ENCODE assay signal across 12 cellular contexts in genomic region chrX:13194291-13195103, GRCh38.
A peak's percentile ranks its signal among the peaks of the same experiment; 100 is the strongest.
DNase-seq lines count a peak whose midpoint lies in the region; ATAC-seq, FAIRE-seq and TF ChIP-seq lines count a peak whose summit lies in the region.
"Had no signal": no experiment of that assay in that cellular context is flagged by ENCODE, and none has a peak within 500 bp of the region (broad histone marks: within the 10 kb centered on the region; RNA-seq: fewer than 3 reads in every experiment).

No MANE protein-coding gene starts in this region.

- H3K4me3 ChIP-seq in pancreas: no peak overlapping the region
- H3K4me3 ChIP-seq: ovary had no signal

- no peak for DNase-seq in GM12892 (ENCODE audit: insufficient read length)
- DNase-seq in NCI-H2029 (lab: John Stamatoyannopoulos, UW): peak; percentile 54
- peak; percentile 15 for DNase-seq in RCC 7860 (ENCODE audit: low spot score)
- peak in 1 of 6 donors; percentile 6 for DNase-seq in pancreas
- DNase-seq in central memory CD4-positive, alpha-beta T cell: no peak
- DNase-seq in amygdala (lab: John Stamatoyannopoulos, UW): no peak
- no peak for DNase-seq in activated gamma-delta T cell treated with Interleukin-2 at 50 U/mL for 16 hours
- DNase-seq: activated CD4-positive, alpha-beta T cell treated with anti-CD3 and anti-CD28 coated beads for 1 hour; activated naive CD4-positive, alpha-beta T cell treated with anti-CD3 and anti-CD28 coated beads, Interleukin-2, amount 50 U/mL, for 16 hours; effector CD8-positive, alpha-beta T cell; ovary had no signal

- intact Hi-C loops in pancreas (cut with DNase I): no loop called here

- FAIRE-seq in GM12892 (lab: Jason Lieb, UNC) (peak; percentile 83), RCC 7860 (lab: Jason Lieb, UNC) (peak; percentile 81), pancreas (lab: Jason Lieb, UNC) (peak; percentile 23)
- FAIRE-seq: HepG2 had no signal

- H3K27me3 ChIP-seq in pancreas: no peaks in the 10 kb centered on the region
- H3K27me3 ChIP-seq: ovary had no signal

- TF ChIP-seq CTCF in pancreas (IDR thresholded peaks at IDR 0.05): no peak

- H3K36me3 ChIP-seq in pancreas: no peaks in the 10 kb centered on the region
- H3K36me3 ChIP-seq: ovary had no signal

- ATAC-seq in pancreas: peak; percentile 63 to 89 (median 78)
- ATAC-seq: HepG2 had no signal

- TF ChIP-seq POLR2A in GM12892 (IDR thresholded peaks at IDR 0.05; ENCODE audit: low read depth, low read length): no peak

- H3K4me1 ChIP-seq in pancreas: peaks cover 0 to 10% (median 8%) of the 10 kb centered on the region in 3 donors

- WGBS in pancreas, 2 donors: 4 to 12% methylated on average over 4 of the region's 4 CpGs

- peak overlapping the region in 2 of 4 donors; percentile 15 to 46 for H3K27ac ChIP-seq in pancreas
- H3K27ac ChIP-seq: ovary had no signal

- no peaks in the 10 kb centered on the region for H3K9me3 ChIP-seq in pancreas
- H3K9me3 ChIP-seq: ovary had no signal

Comparison
In these comparisons a context has a peak if more than half of its experiments do, and no peak if none do; other contexts are left out.
1. DNase-seq: peak in NCI-H2029 (single experiment) and RCC 7860 (single experiment); none in GM12892 (single experiment), central memory CD4-positive, alpha-beta T cell (single experiment), amygdala (0 of 56) and activated gamma-delta T cell treated with Interleukin-2 at 50 U/mL for 16 hours (single experiment).